In genomic region chr6:18213439-18213838, GRCh38 we compare ENCODE assay signal across 11 cellular contexts.
"Had no signal": no experiment of that assay in that cellular context is flagged by ENCODE, and none has a peak within 500 bp of the region (broad histone marks: within the 10 kb centered on the region; RNA-seq: fewer than 3 reads in every experiment).

No MANE protein-coding gene starts in this region.

- H3K4me3 ChIP-seq: hepatocyte, left ventricle myocardium inferior, ovary had no signal

- H3K4me3 Mint-ChIP-seq: nephron progenitor cell had no signal

- H3K9me3 ChIP-seq: left ventricle myocardium inferior, ovary had no signal

- H3K4me1 ChIP-seq: left ventricle myocardium inferior had no signal

- DNase-seq: activated CD4-positive, alpha-beta T cell treated with anti-CD3 and anti-CD28 coated beads for 1 hour; activated CD8-positive, alpha-beta memory T cell treated with anti-CD3 and anti-CD28 coated beads for 24 hours; activated gamma-delta T cell treated with Interleukin-2 at 50 U/mL for 16 hours; activated T-cell treated with anti-CD3 and anti-CD28 coated beads, Interleukin-2, amount 50 U/mL, for 1 hour; kidney; left ventricle myocardium inferior; mesenchymal stem cell; nephron progenitor cell; ovary; trophoblast cell had no signal

- H3K27me3 ChIP-seq: hepatocyte, ovary had no signal

- H3K9me3 Mint-ChIP-seq: nephron progenitor cell had no signal

- H3K27ac ChIP-seq: hepatocyte, left ventricle myocardium inferior, ovary had no signal

- H3K36me3 ChIP-seq: ovary had no signal
